8 cellular contexts compared by ENCODE assay signal in genomic region chr9:100595391-100596199, GRCh38. TPM values are rescaled to one million over a fixed set of nuclear protein-coding genes. Genes with fewer than 3 reads are reported as not detected.
DNase-seq lines count a peak whose midpoint lies in the region; ATAC-seq and TF ChIP-seq lines count a peak whose summit lies in the region.

No MANE protein-coding gene starts in this region.

- intact Hi-C loops in activated CD4-positive, alpha-beta T cell treated with anti-CD3 and anti-CD28 coated beads, Interleukin-2, amount 10 ng/mL, durations not matched to agents 24 days and 14 days (cut with micrococcal nuclease) = loop anchor here (1.0 to 10.0 kb wide), 6 partner anchors 90 to 1411 kb away; no protein-coding TSS in a partner anchor
- intact Hi-C loops in activated T-helper 1 cell treated with anti-CD3 and anti-CD28 coated beads, Interleukin-12 subunit alpha, Interleukin-12 subunit beta, Interleukin-2, Interleukin-4 antibody, amounts not matched to agents 30 ng/mL and 10 ng/mL and 1 ng/mL, durations not matched to agents 14 hours and 24 hours and 36 hours (cut with micrococcal nuclease) = loop anchor here (1.0 to 5.0 kb wide), 13 partner anchors 90 to 1788 kb away; partner anchors contain the start of genes ALG2, ERP44, GALNT12 and INVS

- H3K27me3 Mint-ChIP-seq in activated CD4-positive, alpha-beta T cell treated with anti-CD3 and anti-CD28 coated beads, Interleukin-2, amount 10 ng/mL, durations not matched to agents 24 days and 14 days = peaks cover 17% of the 10 kb centered on the region
- no peaks in the 10 kb centered on the region for H3K27me3 Mint-ChIP-seq in T-cell
- peaks cover 16% of the 10 kb centered on the region for H3K27me3 Mint-ChIP-seq in activated T-helper 1 cell treated with anti-CD3 and anti-CD28 coated beads, Interleukin-12 subunit alpha, Interleukin-12 subunit beta, Interleukin-2, Interleukin-4 antibody, amounts not matched to agents 30 ng/mL and 10 ng/mL and 1 ng/mL, durations not matched to agents 14 hours and 24 hours and 36 hours (ENCODE audit: insufficient read depth)

- TF ChIP-seq CTCF in fibroblast of villous mesenchyme (IDR thresholded peaks at IDR 0.05; ENCODE audit: insufficient read depth, low read depth, low read length) (peak; percentile 82), omental fat pad (IDR thresholded peaks at IDR 0.05) (peak in 1 of 3 donors; percentile 48)

- H3K4me1 Mint-ChIP-seq in activated CD4-positive, alpha-beta T cell treated with anti-CD3 and anti-CD28 coated beads, Interleukin-2, amount 10 ng/mL, durations not matched to agents 24 days and 14 days = peaks cover 11% of the 10 kb centered on the region
- peaks cover 18 to 28% (median 27%) of the 10 kb centered on the region in 3 donors for H3K4me1 Mint-ChIP-seq in T-cell
- peaks cover 15% of the 10 kb centered on the region for H3K4me1 Mint-ChIP-seq in activated T-helper 1 cell treated with anti-CD3 and anti-CD28 coated beads, Interleukin-12 subunit alpha, Interleukin-12 subunit beta, Interleukin-2, Interleukin-4 antibody, amounts not matched to agents 30 ng/mL and 10 ng/mL and 1 ng/mL, durations not matched to agents 14 hours and 24 hours and 36 hours (ENCODE audit: low read depth)

- DNase-seq in activated CD4-positive, alpha-beta T cell treated with anti-CD3 and anti-CD28 coated beads, Interleukin-2, amount 10 ng/mL, durations not matched to agents 24 days and 14 days = peak; percentile 81
- no peak for DNase-seq in activated CD4-positive, alpha-beta T cell treated with anti-CD3 and anti-CD28 coated beads for 1 hour
- DNase-seq in NCI-H1092 (lab: John Stamatoyannopoulos, UW) (peak; percentile 50), T-cell (peak in 1 of 34 experiments; percentile 13), fibroblast of villous mesenchyme (ENCODE audit: low read depth) (peak; percentile 69), omental fat pad (ENCODE audit: low spot score) (no peak)
- no peak for DNase-seq in activated T-helper 1 cell treated with anti-CD3 and anti-CD28 coated beads, Interleukin-12 subunit alpha, Interleukin-12 subunit beta, Interleukin-2, Interleukin-4 antibody, amounts not matched to agents 30 ng/mL and 10 ng/mL and 1 ng/mL, durations not matched to agents 14 hours and 24 hours and 36 hours (ENCODE audit: low spot score)

- H3K4me3 Mint-ChIP-seq in activated CD4-positive, alpha-beta T cell treated with anti-CD3 and anti-CD28 coated beads, Interleukin-2, amount 10 ng/mL, durations not matched to agents 24 days and 14 days = no peak overlapping the region
- H3K4me3 Mint-ChIP-seq in T-cell = no peak overlapping the region
- no peak overlapping the region for H3K4me3 Mint-ChIP-seq in activated T-helper 1 cell treated with anti-CD3 and anti-CD28 coated beads, Interleukin-12 subunit alpha, Interleukin-12 subunit beta, Interleukin-2, Interleukin-4 antibody, amounts not matched to agents 30 ng/mL and 10 ng/mL and 1 ng/mL, durations not matched to agents 14 hours and 24 hours and 36 hours

- H3K36me3 Mint-ChIP-seq in activated CD4-positive, alpha-beta T cell treated with anti-CD3 and anti-CD28 coated beads, Interleukin-2, amount 10 ng/mL, durations not matched to agents 24 days and 14 days (ENCODE audit: low read depth) = no peaks in the 10 kb centered on the region
- H3K36me3 Mint-ChIP-seq in T-cell = no peaks in the 10 kb centered on the region
- H3K36me3 Mint-ChIP-seq in activated T-helper 1 cell treated with anti-CD3 and anti-CD28 coated beads, Interleukin-12 subunit alpha, Interleukin-12 subunit beta, Interleukin-2, Interleukin-4 antibody, amounts not matched to agents 30 ng/mL and 10 ng/mL and 1 ng/mL, durations not matched to agents 14 hours and 24 hours and 36 hours (ENCODE audit: low read depth) = no peaks in the 10 kb centered on the region

- CTCF ChIA-PET in T-cell (lab: Charles Lee) = interaction anchor here (0.6 to 1.2 kb wide), 6 partner anchors 26 to 1413 kb away, joined by 3 to 4 read pairs (median 3); partner anchors contain the start of genes MRPL50 (in 1 of the 2) and ZNF189 (in 1 of the 2)

- H3K27ac Mint-ChIP-seq in activated CD4-positive, alpha-beta T cell treated with anti-CD3 and anti-CD28 coated beads, Interleukin-2, amount 10 ng/mL, durations not matched to agents 24 days and 14 days = no peak overlapping the region
- H3K27ac Mint-ChIP-seq in T-cell = peak overlapping the region; percentile 5 to 30
- H3K27ac Mint-ChIP-seq in activated T-helper 1 cell treated with anti-CD3 and anti-CD28 coated beads, Interleukin-12 subunit alpha, Interleukin-12 subunit beta, Interleukin-2, Interleukin-4 antibody, amounts not matched to agents 30 ng/mL and 10 ng/mL and 1 ng/mL, durations not matched to agents 14 hours and 24 hours and 36 hours = no peak overlapping the region

- H3K9me3 Mint-ChIP-seq in activated CD4-positive, alpha-beta T cell treated with anti-CD3 and anti-CD28 coated beads, Interleukin-2, amount 10 ng/mL, durations not matched to agents 24 days and 14 days = no peaks in the 10 kb centered on the region
- H3K9me3 Mint-ChIP-seq in T-cell = no peaks in the 10 kb centered on the region
- no peaks in the 10 kb centered on the region for H3K9me3 Mint-ChIP-seq in activated T-helper 1 cell treated with anti-CD3 and anti-CD28 coated beads, Interleukin-12 subunit alpha, Interleukin-12 subunit beta, Interleukin-2, Interleukin-4 antibody, amounts not matched to agents 30 ng/mL and 10 ng/mL and 1 ng/mL, durations not matched to agents 14 hours and 24 hours and 36 hours

- POLR2A ChIA-PET in T-cell (lab: Charles Lee) = no interaction called here

- H3K4me3 ChIP-seq in fibroblast of villous mesenchyme (ENCODE audit: low read depth, low read length) = no peak overlapping the region

- ATAC-seq in GM21529 (IDR thresholded peaks at IDR 0.05; ENCODE audit: unreplicated experiment) = peak; percentile 44
- no peak for ATAC-seq in T-cell (replicated peaks in 1 of 4)
- ATAC-seq in omental fat pad (ENCODE audit: low FRiP score) = peak; percentile 69

RNA-seq across cellular contexts. Expression of gene CAVIN4, which starts 17.7 kb away (rescaled TPM):
- 0.19 and 0.21 TPM in 2 replicates for total RNA-seq in activated CD4-positive, alpha-beta T cell treated with anti-CD3 and anti-CD28 coated beads, Interleukin-2, amount 10 ng/mL, durations not matched to agents 24 days and 14 days
- total RNA-seq in T-cell = under 1 TPM in 4 of 5 donors, not detected in 1; 0.13 to 0.26 (median 0.18) TPM
- total RNA-seq in fibroblast of villous mesenchyme = 0.64 and 1.3 TPM in 2 replicates
- total RNA-seq in omental fat pad = under 1 TPM; 0.24 to 0.74 (median 0.31) TPM
- 0.10 TPM in 1 of 2 replicates, not detected in the other for total RNA-seq in activated T-helper 1 cell treated with anti-CD3 and anti-CD28 coated beads, Interleukin-12 subunit alpha, Interleukin-12 subunit beta, Interleukin-2, Interleukin-4 antibody, amounts not matched to agents 30 ng/mL and 10 ng/mL and 1 ng/mL, durations not matched to agents 14 hours and 24 hours and 36 hours

Comparison
In these comparisons a context has a peak if more than half of its experiments do, and no peak if none do; other contexts are left out.
1. DNase-seq: peak in activated CD4-positive, alpha-beta T cell treated with anti-CD3 and anti-CD28 coated beads, Interleukin-2, amount 10 ng/mL, durations not matched to agents 24 days and 14 days (single experiment), NCI-H1092 (single experiment) and fibroblast of villous mesenchyme (single experiment); none in activated CD4-positive, alpha-beta T cell treated with anti-CD3 and anti-CD28 coated beads for 1 hour (single experiment), omental fat pad (single experiment) and activated T-helper 1 cell treated with anti-CD3 and anti-CD28 coated beads, Interleukin-12 subunit alpha, Interleukin-12 subunit beta, Interleukin-2, Interleukin-4 antibody, amounts not matched to agents 30 ng/mL and 10 ng/mL and 1 ng/mL, durations not matched to agents 14 hours and 24 hours and 36 hours (single experiment).
2. H3K27ac Mint-ChIP-seq: peak in T-cell (2 of 2); none in activated CD4-positive, alpha-beta T cell treated with anti-CD3 and anti-CD28 coated beads, Interleukin-2, amount 10 ng/mL, durations not matched to agents 24 days and 14 days (single experiment) and activated T-helper 1 cell treated with anti-CD3 and anti-CD28 coated beads, Interleukin-12 subunit alpha, Interleukin-12 subunit beta, Interleukin-2, Interleukin-4 antibody, amounts not matched to agents 30 ng/mL and 10 ng/mL and 1 ng/mL, durations not matched to agents 14 hours and 24 hours and 36 hours (single experiment).
3. ATAC-seq: peak in GM21529 (single experiment) and omental fat pad (single experiment); none in T-cell (0 of 4).